13 cellular contexts compared by ENCODE assay signal in genomic region chr1:198850196-198850595, GRCh38.
"Had no signal": no experiment of that assay in that cellular context is flagged by ENCODE, and none has a peak within 500 bp of the region (broad histone marks: within the 10 kb centered on the region; RNA-seq: fewer than 3 reads in every experiment).

No MANE protein-coding gene starts in this region.

- H3K9me3 ChIP-seq: left lung, ovary had no signal

- H3K4me3 ChIP-seq: dorsolateral prefrontal cortex, hepatocyte, left lung, ovary had no signal

- H3K27me3 ChIP-seq: dorsolateral prefrontal cortex, hepatocyte, left lung, ovary had no signal

- H3K79me2 ChIP-seq: hepatocyte had no signal

- ATAC-seq: left lung; stimulated activated effector memory CD8-positive, alpha-beta T cell treated with anti-CD3 and anti-CD28 coated beads, Interleukin-12 subunit alpha, Interleukin-12 subunit beta, amount 100 ng/mL, for 72 hours had no signal

- H2AFZ ChIP-seq: hepatocyte had no signal

- H3K4me2 ChIP-seq: hepatocyte had no signal

- H3K27ac ChIP-seq: hepatocyte, left lung, ovary had no signal

- DNase-seq: activated CD4-positive, alpha-beta T cell treated with anti-CD3 and anti-CD28 coated beads, Interleukin-2, amount 50 U/mL, for 48 hours; activated CD4-positive, CD25-positive, alpha-beta regulatory T cell treated with anti-CD3 and anti-CD28 coated beads, Interleukin-2, amount 50 U/mL, for 72 hours; activated naive CD4-positive, alpha-beta T cell treated with anti-CD3 and anti-CD28 coated beads, Interleukin-2, amount 10 ng/mL, durations not matched to agents 7 days and 5 days; dorsolateral prefrontal cortex; endodermal cell; kidney; left lung; naive B cell; ovary; stimulated activated CD4-positive, alpha-beta T cell treated with anti-CD3 and anti-CD28 coated beads, Interleukin-12 subunit alpha, Interleukin-12 subunit beta, amount 100 ng/mL, for 4 hours; T1000 had no signal

- H3K36me3 ChIP-seq: ovary had no signal

- H3K4me1 ChIP-seq: left lung had no signal
